8 cellular contexts compared by ENCODE assay signal in genomic region chr6:148559848-148560433, GRCh38.
DNase-seq lines count a peak whose midpoint lies in the region; ATAC-seq and TF ChIP-seq lines count a peak whose summit lies in the region.

No MANE protein-coding gene starts in this region.

- TF ChIP-seq CTCF in PC-3 (conservative IDR thresholded peaks at IDR 0.05; ENCODE audit: low read depth, low read length): peak; percentile 87
- peak; percentile 98 for TF ChIP-seq CTCF in nephron progenitor cell (IDR thresholded peaks at IDR 0.05)

- no peaks in the 10 kb centered on the region for H3K9me2 ChIP-seq in PC-3 (replicated peaks; ENCODE audit: low read length)

- H3K4me3 Mint-ChIP-seq in nephron progenitor cell: peak overlapping the region; percentile 52
- no peak overlapping the region for H3K4me3 Mint-ChIP-seq in stimulated activated naive CD8-positive, alpha-beta T cell treated with anti-CD3 and anti-CD28 coated beads, Interleukin-15, amount 100 ng/mL, for 72 hours

- H3K27ac ChIP-seq in BLaER1: no peak overlapping the region
- H3K27ac ChIP-seq in PC-3 (ENCODE audit: low read length): no peak overlapping the region

- H3K36me3 ChIP-seq in BLaER1 (no peaks in the 10 kb centered on the region), PC-3 (ENCODE audit: low read depth, low read length) (no peaks in the 10 kb centered on the region)

- peak overlapping the region; percentile 99 for H2AFZ ChIP-seq in PC-3 (ENCODE audit: low read length)

- H3K36me3 Mint-ChIP-seq in nephron progenitor cell (ENCODE audit: low read depth): peaks cover 7% of the 10 kb centered on the region

- H3K4me2 ChIP-seq in BLaER1: peak overlapping the region; percentile 80
- H3K4me2 ChIP-seq in PC-3 (ENCODE audit: low read length): peak overlapping the region; percentile 92

- CTCF ChIA-PET in PC-3 (lab: Charles Lee): interaction anchor here (0.5 to 1.3 kb wide), 4 partner anchors 18 to 375 kb away, joined by 3 to 7 read pairs (median 3); no protein-coding TSS in a partner anchor

- intact Hi-C loops in PC-3 (cut with micrococcal nuclease): no loop called here

- DNase-seq in GM19240 (ENCODE audit: insufficient read length, low spot score): peak; percentile 54
- peak; percentile 61 for DNase-seq in PC-3
- peak; percentile 53 to 54 for DNase-seq in activated T-helper 1 cell treated with anti-CD3 and anti-CD28 coated beads, Interleukin-2, amount 50 U/mL, for 16 hours (ENCODE audit: low read depth in 1 of 2, low spot score in 1 of 2)
- peak; percentile 70 for DNase-seq in fibroblast of peridontal ligament (ENCODE audit: extremely low read depth)
- DNase-seq in nephron progenitor cell: peak; percentile 91
- peak; percentile 64 to 69 for DNase-seq in stimulated activated naive CD8-positive, alpha-beta T cell treated with anti-CD3 and anti-CD28 coated beads, Interleukin-15, amount 100 ng/mL, for 72 hours

- ATAC-seq in HG03571 (IDR thresholded peaks at IDR 0.05; ENCODE audit: unreplicated experiment) (peak; percentile 86), PC-3 (peak; percentile 93)
- peak; percentile 66 for ATAC-seq in stimulated activated naive CD8-positive, alpha-beta T cell treated with anti-CD3 and anti-CD28 coated beads, Interleukin-15, amount 100 ng/mL, for 72 hours

- H3K9me3 ChIP-seq in BLaER1 (no peaks in the 10 kb centered on the region; the same call in 1 of the 2 replicates), PC-3 (ENCODE audit: low read length) (no peaks in the 10 kb centered on the region)

- H3K79me2 ChIP-seq in PC-3 (ENCODE audit: low read length): no peaks in the 10 kb centered on the region

- POLR2A ChIA-PET in PC-3 (lab: Charles Lee; ENCODE audit: unreplicated experiment): no interaction called here

- H4K20me1 ChIP-seq in BLaER1: no peaks in the 10 kb centered on the region
- H4K20me1 ChIP-seq in PC-3 (ENCODE audit: low read length): no peaks in the 10 kb centered on the region

- H3K4me1 ChIP-seq in BLaER1 (peaks cover 41% of the 10 kb centered on the region), PC-3 (ENCODE audit: insufficient read depth, low read length) (peaks cover 4% of the 10 kb centered on the region; the same call in 1 of the 2 replicates)

- H3K9me3 Mint-ChIP-seq in nephron progenitor cell: peaks cover 14% of the 10 kb centered on the region
- peaks cover 0 to 6% of the 10 kb centered on the region in 2 donors for H3K9me3 Mint-ChIP-seq in stimulated activated naive CD8-positive, alpha-beta T cell treated with anti-CD3 and anti-CD28 coated beads, Interleukin-15, amount 100 ng/mL, for 72 hours

- peaks cover 19% of the 10 kb centered on the region for H3K27me3 Mint-ChIP-seq in nephron progenitor cell (ENCODE audit: low read depth, poor library complexity)
- peaks cover 38% of the 10 kb centered on the region for H3K27me3 Mint-ChIP-seq in stimulated activated naive CD8-positive, alpha-beta T cell treated with anti-CD3 and anti-CD28 coated beads, Interleukin-15, amount 100 ng/mL, for 72 hours

- no peaks in the 10 kb centered on the region for H3F3A ChIP-seq in PC-3 (ENCODE audit: low read length, unreplicated experiment)

- H3K9ac ChIP-seq in BLaER1 (peak overlapping the region; percentile 34; the same call in 1 of the 2 replicates), PC-3 (ENCODE audit: low read length) (peak overlapping the region; percentile 51)

- H3K4me1 Mint-ChIP-seq in nephron progenitor cell: peaks cover 14% of the 10 kb centered on the region
- H3K4me1 Mint-ChIP-seq in stimulated activated naive CD8-positive, alpha-beta T cell treated with anti-CD3 and anti-CD28 coated beads, Interleukin-15, amount 100 ng/mL, for 72 hours: peaks cover 13% of the 10 kb centered on the region

- H3K27me3 ChIP-seq in BLaER1 (peaks cover 15% of the 10 kb centered on the region; the same call in 1 of the 2 replicates), PC-3 (ENCODE audit: low read length) (no peaks in the 10 kb centered on the region)

- peak overlapping the region; percentile 57 for H3K4me3 ChIP-seq in BLaER1
- H3K4me3 ChIP-seq in PC-3 (ENCODE audit: low read length): peak overlapping the region; percentile 68

- H3K27ac Mint-ChIP-seq in nephron progenitor cell: no peak overlapping the region
- no peak overlapping the region for H3K27ac Mint-ChIP-seq in stimulated activated naive CD8-positive, alpha-beta T cell treated with anti-CD3 and anti-CD28 coated beads, Interleukin-15, amount 100 ng/mL, for 72 hours

- BruUV-seq in PC-3 (replicated peaks; lab: Mats Ljungman, UMichigan): no TSS peak
